In the genomic region with DNA sequence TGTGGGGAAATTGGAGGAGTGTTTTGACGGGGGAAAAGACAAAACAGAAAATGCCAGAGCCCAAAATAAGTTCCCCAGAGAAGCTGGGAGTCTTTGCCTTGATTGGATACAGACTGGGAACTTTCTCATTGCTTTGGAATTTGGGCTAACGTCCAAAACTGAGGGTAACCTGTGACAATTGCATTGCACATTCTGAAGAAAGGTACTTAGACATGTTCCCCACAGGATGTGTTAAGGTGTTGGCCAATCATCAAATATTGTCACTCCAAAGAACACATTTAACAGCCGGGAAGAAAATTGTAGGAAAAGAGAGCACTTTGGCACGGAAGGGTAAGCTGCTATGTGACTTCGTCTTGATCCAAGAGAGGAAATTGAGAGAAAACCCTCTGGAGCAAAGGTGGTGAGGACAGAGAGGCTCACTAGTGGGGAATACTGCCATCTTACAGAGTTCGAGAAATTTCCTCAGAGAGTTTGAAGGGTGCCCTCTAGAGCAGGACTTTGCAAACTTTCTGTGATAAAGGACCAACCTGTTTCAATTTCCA, we compare ENCODE assay signal across 9 cellular contexts.
DNase-seq lines count a peak whose midpoint lies in the region; ATAC-seq, FAIRE-seq and TF ChIP-seq lines count a peak whose summit lies in the region.
"Had no signal": no experiment of that assay in that cellular context is flagged by ENCODE, and none has a peak within 500 bp of the region (broad histone marks: within the 10 kb centered on the region; RNA-seq: fewer than 3 reads in every experiment).

No MANE protein-coding gene starts in this region.

- H3K9ac ChIP-seq in fibroblast of lung (ENCODE audit: insufficient read depth, low read length) = no peak overlapping the region

- H3K4me3 ChIP-seq in PC-9 = 0 out of 2 replicates have a peak overlapping the region, but pooled peaks have one; percentile 1
- H3K4me3 ChIP-seq in fibroblast of lung (replicated peaks in 1 of 4; ENCODE audit: control extremely low read depth in 1 of 4, insufficient read depth in 1 of 4, low read depth in 3 of 4, low read length in 4 of 4) = no peak overlapping the region
- H3K4me3 ChIP-seq in small intestine (ENCODE audit: low read depth in 1 of 2, low read length in 2 of 2) = no peak overlapping the region

- CTCF ChIA-PET in PC-9 (lab: Charles Lee) = interaction anchor here (0.7 to 0.8 kb wide), 2 partner anchors 126 to 292 kb away, joined by 3 to 5 read pairs; no protein-coding TSS in a partner anchor

- H3K79me2 ChIP-seq in PC-9 (ENCODE audit: low read depth) (no peaks in the 10 kb centered on the region), fibroblast of lung (ENCODE audit: control insufficient read depth, insufficient read depth, low read length) (no peaks in the 10 kb centered on the region)

- peaks cover 2% of the 10 kb centered on the region; the same call in 1 of the 2 replicates for H3K36me3 ChIP-seq in PC-9 (ENCODE audit: low read depth)
- no peaks in the 10 kb centered on the region for H3K36me3 ChIP-seq in fibroblast of lung (ENCODE audit: control insufficient read depth, insufficient read depth, low read length)
- H3K36me3 ChIP-seq in small intestine (ENCODE audit: control insufficient read depth in 2 of 2, insufficient read depth in 2 of 2, low read length in 2 of 2) = no peaks in the 10 kb centered on the region

- no peak for FAIRE-seq in small intestine (lab: Jason Lieb, UNC)

- peaks cover 40% of the 10 kb centered on the region for H3K4me1 ChIP-seq in PC-9 (replicated peaks; ENCODE audit: insufficient read depth)
- H3K4me1 ChIP-seq in fibroblast of lung (ENCODE audit: control insufficient read depth, extremely low read depth, insufficient read depth, low read length) = peaks cover 7% of the 10 kb centered on the region
- H3K4me1 ChIP-seq in small intestine (ENCODE audit: control insufficient read depth in 2 of 2, insufficient read depth in 1 of 2, low read depth in 1 of 2, low read length in 1 of 2) = no peaks in the 10 kb centered on the region

- POLR2A ChIA-PET in PC-9 (lab: Charles Lee; ENCODE audit: unreplicated experiment) = interaction anchor here (0.6 kb wide), 1 partner anchor 314 kb away, joined by 6 read pairs; no protein-coding TSS in a partner anchor

- DNase-seq in PC-9 = peak; percentile 75 to 97
- peak; percentile 38 to 92 for DNase-seq in fibroblast of lung (ENCODE audit: low read depth in 2 of 2)
- DNase-seq in omental fat pad (ENCODE audit: low spot score) = no peak
- no peak for DNase-seq in small intestine
- no peak for DNase-seq in hypothalamus (lab: John Stamatoyannopoulos, UW)
- DNase-seq: Karpas-422 had no signal

- H3K27me3 ChIP-seq in PC-9 (ENCODE audit: insufficient read depth, low read depth) (no peaks in the 10 kb centered on the region), fibroblast of lung (ENCODE audit: control insufficient read depth, insufficient read depth, low read length) (no peaks in the 10 kb centered on the region), small intestine (ENCODE audit: control insufficient read depth in 2 of 2, insufficient read depth in 2 of 2, low read length in 2 of 2) (no peaks in the 10 kb centered on the region)

- H2AFZ ChIP-seq in PC-9 (peak overlapping the region; percentile 72), fibroblast of lung (ENCODE audit: low read length) (no peak overlapping the region)

- peak; percentile 67 for ATAC-seq in omental fat pad (ENCODE audit: low FRiP score)
- no peak for ATAC-seq in GM18517 (IDR thresholded peaks at IDR 0.05; ENCODE audit: unreplicated experiment)
- ATAC-seq in HG03457 (IDR thresholded peaks at IDR 0.05; ENCODE audit: unreplicated experiment) = no peak

- H4K20me1 ChIP-seq in PC-9 (ENCODE audit: insufficient read depth) (no peaks in the 10 kb centered on the region), fibroblast of lung (ENCODE audit: control insufficient read depth, extremely low read depth, insufficient read depth, low read length) (no peaks in the 10 kb centered on the region)

- H3F3A ChIP-seq in PC-9 (ENCODE audit: insufficient read depth, low read depth) = peaks cover 27% of the 10 kb centered on the region

- TF ChIP-seq CTCF in C4-2B (conservative IDR thresholded peaks at IDR 0.05) = peak; percentile 24
- peak; percentile 46; the same call in 1 of the 2 replicates for TF ChIP-seq CTCF in PC-9 (conservative IDR thresholded peaks at IDR 0.05)
- peak in 1 of 2 donors; percentile 4 for TF ChIP-seq CTCF in fibroblast of lung (conservative IDR thresholded peaks at IDR 0.05 in 1 of 2, IDR thresholded peaks at IDR 0.05 in 1 of 2; ENCODE audit: low read depth in 1 of 2, low read length in 2 of 2)
- no peak for TF ChIP-seq CTCF in omental fat pad (IDR thresholded peaks at IDR 0.05)

- WGBS in small intestine, 3 donors = 61 to 68% (median 65%) methylated on average over 6 of the region's 6 CpGs

- no peaks in the 10 kb centered on the region for H3K9me2 ChIP-seq in PC-9 (ENCODE audit: insufficient read depth)

- intact Hi-C loops in PC-9 (cut with micrococcal nuclease; ENCODE audit: unreplicated experiment) = loop anchor here (1.0 to 10.0 kb wide), 9 partner anchors 40 to 762 kb away; a partner anchor contains a TSS

- H3K27ac ChIP-seq in C4-2B (no peak overlapping the region; the same call in 1 of the 2 replicates), PC-9 (peak overlapping the region; percentile 76), fibroblast of lung (ENCODE audit: insufficient read depth, low read length) (no peak overlapping the region), small intestine (ENCODE audit: low read depth in 1 of 2, low read length in 1 of 2) (no peak overlapping the region)

- H3K4me2 ChIP-seq in PC-9 = peak overlapping the region; percentile 43
- H3K4me2 ChIP-seq in fibroblast of lung (ENCODE audit: extremely low read depth, insufficient read depth, low read length) = no peak overlapping the region

- peaks cover 38% of the 10 kb centered on the region for H3K9me3 ChIP-seq in PC-9 (ENCODE audit: insufficient read depth, low read depth)
- H3K9me3 ChIP-seq in fibroblast of lung (ENCODE audit: control insufficient read depth, insufficient read depth, low read depth, low read length) = no peaks in the 10 kb centered on the region
- no peaks in the 10 kb centered on the region for H3K9me3 ChIP-seq in small intestine (ENCODE audit: control insufficient read depth, low read depth)

- no TSS peak for BruUV-seq in PC-9 (replicated peaks; lab: Mats Ljungman, UMichigan)

Comparison
In these comparisons a context has a peak if more than half of its experiments do, and no peak if none do; other contexts are left out.
1. CTCF ChIP-seq: peak in C4-2B (single experiment) and PC-9 (single experiment); none in omental fat pad (0 of 3).
2. DNase-seq: peak in PC-9 (2 of 2) and fibroblast of lung (2 of 2); none in omental fat pad (single experiment), small intestine (single experiment) and hypothalamus (0 of 51).